8 cellular contexts compared by ENCODE assay signal in the genomic region with DNA sequence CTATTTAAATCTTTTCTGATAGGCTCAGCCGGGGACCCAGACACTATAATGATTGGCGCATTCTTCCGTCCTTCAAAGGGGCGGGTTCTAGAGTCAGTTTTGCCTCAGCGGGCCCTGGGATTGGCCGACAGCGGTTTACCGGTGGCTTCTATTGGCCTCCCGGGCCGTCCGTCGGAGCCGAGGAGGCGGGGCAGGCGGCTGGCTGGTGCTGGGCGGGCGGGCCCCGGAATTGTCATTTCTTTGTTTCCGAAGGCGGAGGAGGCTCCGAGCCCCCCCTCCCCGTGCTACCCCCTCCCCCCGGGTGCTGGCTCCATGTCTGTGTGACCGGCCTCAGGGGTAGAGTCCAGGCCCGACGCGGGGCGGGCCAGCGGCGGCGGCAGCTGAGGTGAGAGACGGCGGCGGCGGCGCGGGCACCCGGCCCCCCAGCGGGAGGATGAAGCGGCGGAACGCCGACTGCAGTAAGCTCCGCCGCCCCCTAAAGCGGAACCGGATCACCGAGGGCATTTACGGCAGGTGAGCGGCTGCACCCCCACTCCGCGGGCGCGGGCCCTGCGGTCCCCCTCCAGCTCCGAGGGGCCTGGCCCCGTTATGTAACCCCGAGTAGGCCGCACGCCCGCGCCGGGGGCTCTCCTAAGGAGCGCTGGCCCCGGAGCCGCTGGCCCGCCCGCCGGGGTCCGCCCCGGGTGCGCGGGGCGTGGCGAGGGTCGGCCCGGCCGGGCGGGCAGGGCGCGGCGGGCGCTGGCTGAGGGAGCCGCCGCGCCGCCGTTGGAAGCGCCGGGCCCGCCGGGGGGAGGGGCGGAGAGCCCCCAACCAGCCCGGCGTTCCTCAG. TPM values are rescaled to one million over a fixed set of nuclear protein-coding genes. Genes with fewer than 3 reads are reported as not detected.
DNase-seq lines count a peak whose midpoint lies in the region; ATAC-seq, FAIRE-seq and TF ChIP-seq lines count a peak whose summit lies in the region.

A gene with protein sequence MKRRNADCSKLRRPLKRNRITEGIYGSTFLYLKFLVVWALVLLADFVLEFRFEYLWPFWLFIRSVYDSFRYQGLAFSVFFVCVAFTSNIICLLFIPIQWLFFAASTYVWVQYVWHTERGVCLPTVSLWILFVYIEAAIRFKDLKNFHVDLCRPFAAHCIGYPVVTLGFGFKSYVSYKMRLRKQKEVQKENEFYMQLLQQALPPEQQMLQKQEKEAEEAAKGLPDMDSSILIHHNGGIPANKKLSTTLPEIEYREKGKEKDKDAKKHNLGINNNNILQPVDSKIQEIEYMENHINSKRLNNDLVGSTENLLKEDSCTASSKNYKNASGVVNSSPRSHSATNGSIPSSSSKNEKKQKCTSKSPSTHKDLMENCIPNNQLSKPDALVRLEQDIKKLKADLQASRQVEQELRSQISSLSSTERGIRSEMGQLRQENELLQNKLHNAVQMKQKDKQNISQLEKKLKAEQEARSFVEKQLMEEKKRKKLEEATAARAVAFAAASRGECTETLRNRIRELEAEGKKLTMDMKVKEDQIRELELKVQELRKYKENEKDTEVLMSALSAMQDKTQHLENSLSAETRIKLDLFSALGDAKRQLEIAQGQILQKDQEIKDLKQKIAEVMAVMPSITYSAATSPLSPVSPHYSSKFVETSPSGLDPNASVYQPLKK (plus strand): TSS at position 232 of the 829 bp plus-strand sequence. CDS start 202 bp downstream, at position 434.

- intact Hi-C loops in pancreas (cut with DNase I) (no loop called here), thyroid gland (cut with DNase I) (no loop called here)

- H3K4me1 ChIP-seq in cardiac muscle cell (ENCODE audit: low read depth) (peaks cover 21% of the 10 kb centered on the region), pancreas (peaks cover 0 to 47% (median 19%) of the 10 kb centered on the region in 3 donors), thyroid gland (peaks cover 34 to 45% of the 10 kb centered on the region in 2 donors)

- peak; percentile 86 for ATAC-seq in HG02852 (IDR thresholded peaks at IDR 0.05; ENCODE audit: unreplicated experiment)
- ATAC-seq in pancreas = peak; percentile 89 to 96 (median 90)

- TF ChIP-seq POLR2A in thyroid gland (IDR thresholded peaks at IDR 0.05) = peak in 1 of 2 donors; percentile 26

- peak within 1 kb of the TSS; percentile 91 for H3K4me3 ChIP-seq in cardiac muscle cell
- H3K4me3 ChIP-seq in pancreas = peak within 1 kb of the TSS; percentile 69 to 95 (median 90)
- peak within 1 kb of the TSS; percentile 66 to 94 (median 87) for H3K4me3 ChIP-seq in thyroid gland (replicated peaks in 1 of 3)

- H3K27me3 ChIP-seq in cardiac muscle cell = no peaks in the 10 kb centered on the region
- H3K27me3 ChIP-seq in pancreas = no peaks in the 10 kb centered on the region
- no peaks in the 10 kb centered on the region for H3K27me3 ChIP-seq in thyroid gland

- DNase-seq in NCI-H146 (lab: John Stamatoyannopoulos, UW) = peak; percentile 92
- peak; percentile 93 to 95 (median 95) for DNase-seq in T-helper 1 cell
- peak; percentile 97 for DNase-seq in cardiac muscle cell (ENCODE audit: low read depth in 1 of 2, low spot score in 1 of 2)
- peak; percentile 95 to 98 (median 96) for DNase-seq in pancreas
- peak; percentile 97 for DNase-seq in thyroid gland

- no peaks in the 10 kb centered on the region for H3K36me3 ChIP-seq in cardiac muscle cell
- H3K36me3 ChIP-seq in pancreas = no peaks in the 10 kb centered on the region
- H3K36me3 ChIP-seq in thyroid gland = no peaks in the 10 kb centered on the region

- no peaks in the 10 kb centered on the region for H3K9me3 ChIP-seq in cardiac muscle cell (ENCODE audit: low read depth)
- no peaks in the 10 kb centered on the region for H3K9me3 ChIP-seq in pancreas
- no peaks in the 10 kb centered on the region for H3K9me3 ChIP-seq in thyroid gland

- peak within 1 kb of the TSS; percentile 2 for H3K27ac ChIP-seq in adipose tissue (ENCODE audit: low read depth, low read length)
- peak within 1 kb of the TSS; percentile 77 for H3K27ac ChIP-seq in cardiac muscle cell
- H3K27ac ChIP-seq in pancreas = peak within 1 kb of the TSS; percentile 88 to 94 (median 92)
- peak within 1 kb of the TSS; percentile 87 to 90 (median 88) for H3K27ac ChIP-seq in thyroid gland

- 0 to 1% (median 1%) methylated on average over 25 to 95 of the region's 95 CpGs for WGBS in adipose tissue, 3 donors
- WGBS in pancreas, 2 donors = 0% methylated on average over 44 to 95 of the region's 95 CpGs
- WGBS in thyroid gland, 2 donors = 0% methylated on average over 9 to 44 of the region's 95 CpGs

- TF ChIP-seq CTCF in GM12874 (IDR thresholded peaks at IDR 0.05; ENCODE audit: insufficient read depth, low read depth, low read length) = peak; percentile 17; the same call in 1 of the 2 replicates
- TF ChIP-seq CTCF in cardiac muscle cell (IDR thresholded peaks at IDR 0.05; ENCODE audit: low read depth, low read length) = no peak
- TF ChIP-seq CTCF in pancreas (IDR thresholded peaks at IDR 0.05) = no peak
- TF ChIP-seq CTCF in thyroid gland (IDR thresholded peaks at IDR 0.05) = no peak

- peak; percentile 60 for FAIRE-seq in pancreas (lab: Jason Lieb, UNC)

RNA-seq across cellular contexts. Expression of the gene that starts here (rescaled TPM):
- polyA plus RNA-seq in adipose tissue (10 to 100 TPM in 1 of 3 donors, 1 to 10 TPM in 2; 3.8 to 16.7 (median 6.4) TPM), cardiac muscle cell (10.6 and 12.3 TPM in 2 replicates), pancreas (10 to 100 TPM in 1 of 2 donors, 1 to 10 TPM in 1; 8.8 to 14.4 TPM)
- total RNA-seq in cardiac muscle cell (12.5 and 13.8 TPM in 2 replicates), pancreas (10 to 100 TPM; 19.6 to 28.2 (median 23.9) TPM), thyroid gland (10 to 100 TPM; 25.6 to 31.8 (median 28.7) TPM)

Comparison
In these comparisons a context has a peak if more than half of its experiments do, and no peak if none do; other contexts are left out.
1. Peak in every context shown above with its lines: DNase-seq, ATAC-seq, H3K4me3 ChIP-seq and H3K27ac ChIP-seq.
2. H3K27ac ChIP-seq: peak in every context shown above with its lines; median percentile 92 in pancreas; 88 in thyroid gland; 77 in cardiac muscle cell; 2 in adipose tissue.